In the genomic region with DNA sequence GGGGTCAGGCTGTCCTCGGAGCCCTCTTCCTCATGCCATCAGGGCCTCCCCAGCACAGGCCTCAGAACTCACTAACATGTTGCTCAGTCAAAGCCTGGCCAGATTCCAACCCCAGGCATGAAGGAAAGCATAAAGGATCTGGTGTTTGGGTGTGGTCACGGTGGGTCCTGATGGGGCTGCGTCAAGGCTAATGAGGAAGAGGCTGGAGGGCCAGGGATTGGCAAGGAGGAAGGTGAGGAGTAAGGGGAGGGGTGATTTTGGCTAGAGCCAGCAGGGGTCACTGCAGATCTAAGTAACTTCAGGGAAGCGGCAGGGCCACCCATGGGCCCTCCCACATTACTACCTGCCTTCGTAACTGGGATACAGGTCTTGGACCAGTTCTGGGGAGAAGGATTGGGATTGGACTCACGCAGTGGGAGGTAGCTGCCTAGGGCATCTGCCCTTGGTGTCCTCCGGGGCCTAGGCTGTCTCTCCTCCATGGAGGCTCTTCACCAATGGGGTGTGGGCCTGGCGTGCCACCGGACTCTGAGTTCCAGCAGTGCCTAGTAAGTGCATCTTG, we compare ENCODE assay signal across 8 cellular contexts. TPM values are rescaled to one million over a fixed set of nuclear protein-coding genes. Genes with fewer than 3 reads are reported as not detected.
DNase-seq lines count a peak whose midpoint lies in the region; ATAC-seq and TF ChIP-seq lines count a peak whose summit lies in the region.

No MANE protein-coding gene starts in this region.

- intact Hi-C loops in colonic mucosa (cut with DNase I), result loop anchor here (5.0 kb wide), 1 partner anchor 57 kb away; no protein-coding TSS in a partner anchor
- intact Hi-C loops in lower lobe of right lung (cut with DNase I), result no loop called here

- DNase-seq in NCI-H187 (lab: John Stamatoyannopoulos, UW), result peak; percentile 14 to 19
- no peak for DNase-seq in NCI-H187 treated with DMSO at 0.1 percent for 48 hours (lab: John Stamatoyannopoulos, UW)
- peak; percentile 37 for DNase-seq in NCI-H2107 treated with DMSO at 0.1 percent for 48 hours (lab: John Stamatoyannopoulos, UW; ENCODE audit: unreplicated experiment)
- peak; percentile 65 to 67 for DNase-seq in activated CD4-positive, alpha-beta T cell treated with anti-CD3 and anti-CD28 coated beads for 24 hours (ENCODE audit: low read depth in 2 of 2)
- DNase-seq in colonic mucosa, result peak; percentile 92
- DNase-seq in lower lobe of right lung, result peak; percentile 88
- DNase-seq in stimulated activated CD8-positive, alpha-beta memory T cell treated with anti-CD3 and anti-CD28 coated beads, Interleukin-7, amount 100 ng/mL, for 4 hours (ENCODE audit: low read depth in 2 of 2), result peak; percentile 29 to 55

- H3K9me3 ChIP-seq in colonic mucosa, result no peaks in the 10 kb centered on the region
- no peaks in the 10 kb centered on the region for H3K9me3 ChIP-seq in lower lobe of right lung

- peak; percentile 60 for ATAC-seq in HG02759 (IDR thresholded peaks at IDR 0.05; ENCODE audit: unreplicated experiment)
- peak; percentile 91 for ATAC-seq in lower lobe of right lung

- H3K4me3 ChIP-seq in colonic mucosa (no peak overlapping the region), lower lobe of right lung (no peak overlapping the region)

- no peak overlapping the region for H3K27ac ChIP-seq in colonic mucosa
- H3K27ac ChIP-seq in lower lobe of right lung, result peak overlapping the region; percentile 63

- H3K27me3 ChIP-seq in colonic mucosa (no peaks in the 10 kb centered on the region), lower lobe of right lung (ENCODE audit: low read depth) (no peaks in the 10 kb centered on the region)

- TF ChIP-seq CTCF in colonic mucosa (IDR thresholded peaks at IDR 0.05) (peak; percentile 68), lower lobe of right lung (IDR thresholded peaks at IDR 0.05) (peak; percentile 67)

- peaks cover 9% of the 10 kb centered on the region for H3K4me1 ChIP-seq in colonic mucosa
- H3K4me1 ChIP-seq in lower lobe of right lung, result peaks cover 27% of the 10 kb centered on the region

- no peaks in the 10 kb centered on the region for H3K36me3 ChIP-seq in colonic mucosa
- no peaks in the 10 kb centered on the region for H3K36me3 ChIP-seq in lower lobe of right lung

- H3K9ac ChIP-seq in colonic mucosa (ENCODE audit: low read depth in 2 of 2, low read length in 2 of 2), result peak overlapping the region in 1 of 2 donors; percentile 65

RNA-seq across cellular contexts. Expression of gene MRPS18A, which starts 36.2 kb away (rescaled TPM):
- total RNA-seq in colonic mucosa (100 to 1,000 TPM in 1 of 2 donors, 10 to 100 TPM in 1; 83.6 to 120 TPM), lower lobe of right lung (30.2 TPM)

RNA-seq across cellular contexts. Expression of gene VEGFA, which starts 46.2 kb away (rescaled TPM):
- 100 to 1,000 TPM; 113 to 216 TPM for total RNA-seq in colonic mucosa
- total RNA-seq in lower lobe of right lung, result 196 TPM
